ENCODE assay signal across 18 cellular contexts in the genomic region with DNA sequence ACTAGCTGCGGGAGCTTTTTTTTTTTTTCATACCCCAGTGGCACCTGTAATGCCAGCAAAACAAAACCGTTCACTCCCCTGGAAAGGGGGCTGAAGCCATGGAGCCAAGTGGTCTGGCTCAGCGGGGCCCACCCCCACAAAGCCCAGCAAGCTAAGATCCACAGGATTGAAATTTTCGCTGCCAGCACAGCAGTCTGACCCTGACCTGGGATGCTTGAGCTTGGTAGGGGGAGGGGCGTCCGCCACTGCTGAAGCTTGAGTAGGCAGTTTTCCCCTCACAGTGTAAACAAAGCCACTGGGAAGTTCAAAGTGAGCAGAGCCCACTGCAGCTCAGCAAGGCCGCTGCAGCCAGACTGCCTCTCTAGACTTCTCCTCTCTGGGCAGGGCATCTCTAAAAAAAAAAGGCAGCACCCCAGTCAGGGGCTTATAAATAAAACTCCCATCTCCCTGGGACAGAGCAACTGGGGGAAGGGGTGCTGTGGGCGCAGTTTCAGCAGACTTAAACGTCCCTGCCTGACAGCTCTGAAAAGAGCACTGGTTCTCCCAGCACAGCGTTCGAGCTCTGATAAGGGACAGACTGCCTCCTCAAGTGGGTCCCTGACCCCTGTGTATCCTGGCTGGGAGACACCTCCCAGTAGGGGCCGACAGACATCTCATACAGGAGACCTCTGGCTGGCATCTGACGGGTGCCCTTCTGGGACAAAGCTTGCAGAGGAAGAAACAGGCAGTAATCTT. TPM values are rescaled to one million over a fixed set of nuclear protein-coding genes. Genes with fewer than 3 reads are reported as not detected.
DNase-seq lines count a peak whose midpoint lies in the region; TF ChIP-seq lines count a peak whose summit lies in the region.
"Had no signal": no experiment of that assay in that cellular context is flagged by ENCODE, and none has a peak within 500 bp of the region (broad histone marks: within the 10 kb centered on the region; RNA-seq: fewer than 3 reads in every experiment).

No MANE protein-coding gene starts in this region.

- no peaks in the 10 kb centered on the region for H3K4me1 ChIP-seq in vagina
- H3K4me1 ChIP-seq: body of pancreas, SJCRH30 had no signal

- no peak overlapping the region for H3K27ac Mint-ChIP-seq in glutamatergic neuron (ENCODE audit: unreplicated experiment)
- H3K27ac Mint-ChIP-seq in nephron, result peak overlapping the region; percentile 65 to 96 (median 80)
- H3K27ac Mint-ChIP-seq: activated CD4-positive, alpha-beta T cell treated with anti-CD3 and anti-CD28 coated beads, Interleukin-2, amount 10 ng/mL, durations not matched to agents 24 days and 14 days had no signal

- no peak overlapping the region for H3K4me3 Mint-ChIP-seq in glutamatergic neuron (ENCODE audit: unreplicated experiment)
- peak overlapping the region in 2 of 3 experiments; percentile 16 to 29 for H3K4me3 Mint-ChIP-seq in nephron
- H3K4me3 Mint-ChIP-seq: activated CD4-positive, alpha-beta T cell treated with anti-CD3 and anti-CD28 coated beads, Interleukin-2, amount 10 ng/mL, durations not matched to agents 24 days and 14 days; CD8-positive, alpha-beta memory T cell had no signal

- DNase-seq in ELF-1 (ENCODE audit: low read depth, low spot score), result peak; percentile 75
- peak; percentile 26 for DNase-seq in NCI-H510A treated with DMSO at 0.1 percent for 48 hours (lab: John Stamatoyannopoulos, UW)
- DNase-seq in glutamatergic neuron, result peak; percentile 45
- DNase-seq in NCI-H1048 (lab: John Stamatoyannopoulos, UW), result no peak
- DNase-seq in COR-L47 (lab: John Stamatoyannopoulos, UW), result no peak
- DNase-seq in stimulated activated CD4-positive, alpha-beta T cell treated with anti-CD3 and anti-CD28 coated beads, Interleukin-4, amount 100 ng/mL, for 1 hour, result no peak
- no peak for DNase-seq in vagina (ENCODE audit: extremely low spot score in 2 of 2)
- DNase-seq: ACHN; activated CD4-positive, alpha-beta T cell treated with anti-CD3 and anti-CD28 coated beads, Interleukin-2, amount 10 ng/mL, durations not matched to agents 24 days and 14 days; activated naive CD4-positive, alpha-beta T cell treated with Interleukin-2 at 50 U/mL for 16 hours; CD8-positive, alpha-beta memory T cell; dermis blood vessel endothelial cell; NCI-H446; SJCRH30; small intestine; stimulated activated naive CD4-positive, alpha-beta T cell had no signal

- no peaks in the 10 kb centered on the region for H3K36me3 ChIP-seq in vagina

- H3K27me3 ChIP-seq in vagina, result no peaks in the 10 kb centered on the region
- H3K27me3 ChIP-seq: body of pancreas, SJCRH30 had no signal

- intact Hi-C loops in vagina (cut with DNase I), result no loop called here

- H3K4me1 Mint-ChIP-seq in glutamatergic neuron (ENCODE audit: low read depth, unreplicated experiment) (peaks cover 7% of the 10 kb centered on the region), nephron (peaks cover 22% of the 10 kb centered on the region)

- no peak for TF ChIP-seq CTCF in glutamatergic neuron (IDR thresholded peaks at IDR 0.05; ENCODE audit: partially characterized antibody, unreplicated experiment)
- no peak for TF ChIP-seq CTCF in nephron (IDR thresholded peaks at IDR 0.05; ENCODE audit: unreplicated experiment in 3 of 3)
- no peak for TF ChIP-seq CTCF in vagina (IDR thresholded peaks at IDR 0.05)

- H3K27me3 Mint-ChIP-seq in glutamatergic neuron (ENCODE audit: unreplicated experiment) (no peaks in the 10 kb centered on the region), nephron (ENCODE audit: low read depth) (no peaks in the 10 kb centered on the region)
- H3K27me3 Mint-ChIP-seq: activated CD4-positive, alpha-beta T cell treated with anti-CD3 and anti-CD28 coated beads, Interleukin-2, amount 10 ng/mL, durations not matched to agents 24 days and 14 days; CD8-positive, alpha-beta memory T cell had no signal

- H3K27ac ChIP-seq in vagina, result no peak overlapping the region
- H3K27ac ChIP-seq: body of pancreas, SJCRH30 had no signal

- no peak overlapping the region for H3K4me3 ChIP-seq in vagina
- H3K4me3 ChIP-seq: body of pancreas, SJCRH30 had no signal

- no peaks in the 10 kb centered on the region for H3K9me3 ChIP-seq in vagina
- H3K9me3 ChIP-seq: body of pancreas had no signal

- no peak for TF ChIP-seq POLR2A in vagina (IDR thresholded peaks at IDR 0.05)

- H3K9me3 Mint-ChIP-seq in glutamatergic neuron (ENCODE audit: unreplicated experiment), result no peaks in the 10 kb centered on the region
- H3K9me3 Mint-ChIP-seq in nephron, result peaks cover 19% of the 10 kb centered on the region

- H3K36me3 Mint-ChIP-seq in glutamatergic neuron (ENCODE audit: unreplicated experiment) (peaks cover 7% of the 10 kb centered on the region), nephron (ENCODE audit: low read depth) (peaks cover 61% of the 10 kb centered on the region)

RNA-seq across cellular contexts. Expression of gene ARMC10, which starts 31.6 kb away (rescaled TPM):
- total RNA-seq in glutamatergic neuron (ENCODE audit: unreplicated experiment) (16.1 TPM), vagina (36.6 TPM)

RNA-seq across cellular contexts. Expression of gene FBXL13, which starts 31.9 kb away (rescaled TPM):
- total RNA-seq in glutamatergic neuron (ENCODE audit: unreplicated experiment) (1.1 TPM), vagina (0.98 TPM)

RNA-seq across cellular contexts. Expression of gene NAPEPLD, which starts 42.4 kb away (rescaled TPM):
- total RNA-seq in glutamatergic neuron (ENCODE audit: unreplicated experiment) (6.5 TPM), vagina (15.0 TPM)

Comparison
In these comparisons a context has a peak if more than half of its experiments do, and no peak if none do; other contexts are left out.
1. DNase-seq: peak in ELF-1 (single experiment), NCI-H510A treated with DMSO at 0.1 percent for 48 hours (single experiment) and glutamatergic neuron (single experiment); none in NCI-H1048 (single experiment), COR-L47 (single experiment), stimulated activated CD4-positive, alpha-beta T cell treated with anti-CD3 and anti-CD28 coated beads, Interleukin-4, amount 100 ng/mL, for 1 hour (single experiment) and vagina (0 of 2).